In the genomic region with DNA sequence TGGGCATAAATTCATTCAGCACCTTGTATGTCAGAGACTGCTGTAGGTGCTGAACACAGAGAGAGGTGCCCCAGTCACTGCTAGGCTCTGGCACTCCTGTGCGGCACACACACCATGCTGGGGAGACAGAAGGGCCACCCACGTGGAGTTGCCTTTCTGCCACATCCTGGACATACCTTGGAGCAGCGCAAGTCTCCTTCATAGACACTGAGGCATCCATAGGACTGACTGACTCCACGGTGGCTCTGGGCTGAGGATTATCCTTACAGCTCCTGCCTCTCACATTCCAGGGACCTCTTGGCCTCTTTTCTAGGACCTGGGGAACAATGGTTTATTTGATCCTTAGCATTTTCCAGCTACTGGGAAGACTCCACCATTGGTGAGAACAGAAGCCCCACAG, we compare ENCODE assay signal across 1 cellular context.
TF ChIP-seq lines count a peak whose summit lies in the region.

No MANE protein-coding gene starts in this region.

TF ChIP-seq in WTC11, 78 proteins besides CTCF, POLR2A, EP300 and RAD21 (continued from another document):
- TF ChIP-seq, protein P1, sequence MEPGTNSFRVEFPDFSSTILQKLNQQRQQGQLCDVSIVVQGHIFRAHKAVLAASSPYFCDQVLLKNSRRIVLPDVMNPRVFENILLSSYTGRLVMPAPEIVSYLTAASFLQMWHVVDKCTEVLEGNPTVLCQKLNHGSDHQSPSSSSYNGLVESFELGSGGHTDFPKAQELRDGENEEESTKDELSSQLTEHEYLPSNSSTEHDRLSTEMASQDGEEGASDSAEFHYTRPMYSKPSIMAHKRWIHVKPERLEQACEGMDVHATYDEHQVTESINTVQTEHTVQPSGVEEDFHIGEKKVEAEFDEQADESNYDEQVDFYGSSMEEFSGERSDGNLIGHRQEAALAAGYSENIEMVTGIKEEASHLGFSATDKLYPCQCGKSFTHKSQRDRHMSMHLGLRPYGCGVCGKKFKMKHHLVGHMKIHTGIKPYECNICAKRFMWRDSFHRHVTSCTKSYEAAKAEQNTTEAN (CRISPR knock-in tag; IDR thresholded peaks at IDR 0.05), result no peak
- TF ChIP-seq MYBL2 (CRISPR knock-in tag; IDR thresholded peaks at IDR 0.05) (no peak), ELF4 (CRISPR knock-in tag; IDR thresholded peaks at IDR 0.05; ENCODE audit: low read depth) (no peak), ZNF396 (CRISPR knock-in tag; IDR thresholded peaks at IDR 0.05; ENCODE audit: borderline replicate concordance) (no peak), RORB (CRISPR knock-in tag; IDR thresholded peaks at IDR 0.05) (no peak), ZNF423 (CRISPR knock-in tag; IDR thresholded peaks at IDR 0.05) (no peak), MXD4 (CRISPR knock-in tag; IDR thresholded peaks at IDR 0.05; ENCODE audit: borderline replicate concordance) (no peak)
- TF ChIP-seq, protein P2, sequence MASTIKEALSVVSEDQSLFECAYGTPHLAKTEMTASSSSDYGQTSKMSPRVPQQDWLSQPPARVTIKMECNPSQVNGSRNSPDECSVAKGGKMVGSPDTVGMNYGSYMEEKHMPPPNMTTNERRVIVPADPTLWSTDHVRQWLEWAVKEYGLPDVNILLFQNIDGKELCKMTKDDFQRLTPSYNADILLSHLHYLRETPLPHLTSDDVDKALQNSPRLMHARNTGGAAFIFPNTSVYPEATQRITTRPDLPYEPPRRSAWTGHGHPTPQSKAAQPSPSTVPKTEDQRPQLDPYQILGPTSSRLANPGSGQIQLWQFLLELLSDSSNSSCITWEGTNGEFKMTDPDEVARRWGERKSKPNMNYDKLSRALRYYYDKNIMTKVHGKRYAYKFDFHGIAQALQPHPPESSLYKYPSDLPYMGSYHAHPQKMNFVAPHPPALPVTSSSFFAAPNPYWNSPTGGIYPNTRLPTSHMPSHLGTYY (CRISPR knock-in tag; IDR thresholded peaks at IDR 0.05), result no peak
- TF ChIP-seq, protein P3, sequence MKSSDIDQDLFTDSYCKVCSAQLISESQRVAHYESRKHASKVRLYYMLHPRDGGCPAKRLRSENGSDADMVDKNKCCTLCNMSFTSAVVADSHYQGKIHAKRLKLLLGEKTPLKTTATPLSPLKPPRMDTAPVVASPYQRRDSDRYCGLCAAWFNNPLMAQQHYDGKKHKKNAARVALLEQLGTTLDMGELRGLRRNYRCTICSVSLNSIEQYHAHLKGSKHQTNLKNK (CRISPR knock-in tag; IDR thresholded peaks at IDR 0.05), result no peak
- TF ChIP-seq, protein P4, sequence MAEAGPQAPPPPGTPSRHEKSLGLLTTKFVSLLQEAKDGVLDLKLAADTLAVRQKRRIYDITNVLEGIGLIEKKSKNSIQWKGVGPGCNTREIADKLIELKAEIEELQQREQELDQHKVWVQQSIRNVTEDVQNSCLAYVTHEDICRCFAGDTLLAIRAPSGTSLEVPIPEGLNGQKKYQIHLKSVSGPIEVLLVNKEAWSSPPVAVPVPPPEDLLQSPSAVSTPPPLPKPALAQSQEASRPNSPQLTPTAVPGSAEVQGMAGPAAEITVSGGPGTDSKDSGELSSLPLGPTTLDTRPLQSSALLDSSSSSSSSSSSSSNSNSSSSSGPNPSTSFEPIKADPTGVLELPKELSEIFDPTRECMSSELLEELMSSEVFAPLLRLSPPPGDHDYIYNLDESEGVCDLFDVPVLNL (CRISPR knock-in tag; IDR thresholded peaks at IDR 0.05; ENCODE audit: borderline replicate concordance, low read depth), result no peak
- TF ChIP-seq, protein P5, sequence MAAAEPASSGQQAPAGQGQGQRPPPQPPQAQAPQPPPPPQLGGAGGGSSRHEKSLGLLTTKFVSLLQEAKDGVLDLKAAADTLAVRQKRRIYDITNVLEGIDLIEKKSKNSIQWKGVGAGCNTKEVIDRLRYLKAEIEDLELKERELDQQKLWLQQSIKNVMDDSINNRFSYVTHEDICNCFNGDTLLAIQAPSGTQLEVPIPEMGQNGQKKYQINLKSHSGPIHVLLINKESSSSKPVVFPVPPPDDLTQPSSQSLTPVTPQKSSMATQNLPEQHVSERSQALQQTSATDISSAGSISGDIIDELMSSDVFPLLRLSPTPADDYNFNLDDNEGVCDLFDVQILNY (CRISPR knock-in tag; IDR thresholded peaks at IDR 0.05), result no peak
